In genomic region chr10:128361487-128361886, GRCh38 we compare ENCODE assay signal across 3 cellular contexts.
"Had no signal": no experiment of that assay in that cellular context is flagged by ENCODE, and none has a peak within 500 bp of the region (broad histone marks: within the 10 kb centered on the region; RNA-seq: fewer than 3 reads in every experiment).

No MANE protein-coding gene starts in this region.

- DNase-seq: GDM1, GF-D8 had no signal

- H3K4me3 ChIP-seq: GM12878 had no signal
